Comparison of ENCODE assay signal across 6 cellular contexts in the genomic region with DNA sequence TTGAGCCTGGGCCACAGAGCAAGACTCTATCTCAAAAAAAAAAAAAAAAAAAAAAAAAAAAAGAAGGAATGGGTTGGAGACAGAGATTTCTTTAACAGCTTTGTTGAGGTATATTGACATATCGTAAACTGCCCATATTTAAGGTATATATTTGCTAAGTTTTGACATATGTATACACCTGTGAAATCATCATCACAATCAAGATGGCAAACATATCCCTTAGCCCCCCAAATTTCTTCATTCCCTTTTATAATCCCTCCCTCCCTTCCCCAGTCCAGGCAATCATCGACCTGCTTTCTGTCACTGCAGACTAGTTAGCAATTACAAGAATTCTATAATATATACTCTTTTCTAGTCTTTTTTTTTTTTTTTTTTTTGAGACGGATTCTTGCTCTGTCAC.
"Had no signal": no experiment of that assay in that cellular context is flagged by ENCODE, and none has a peak within 500 bp of the region (broad histone marks: within the 10 kb centered on the region; RNA-seq: fewer than 3 reads in every experiment).

No MANE protein-coding gene starts in this region.

- FAIRE-seq: HTR-8/SVneo had no signal

- DNase-seq: IMR-90, KBM-7, KG1 had no signal

- H3K9ac ChIP-seq: KMS-11 had no signal

- H3K4me2 ChIP-seq: KMS-11 had no signal

- H3K27ac ChIP-seq: HL-60, KMS-11 had no signal
